In the genomic region with DNA sequence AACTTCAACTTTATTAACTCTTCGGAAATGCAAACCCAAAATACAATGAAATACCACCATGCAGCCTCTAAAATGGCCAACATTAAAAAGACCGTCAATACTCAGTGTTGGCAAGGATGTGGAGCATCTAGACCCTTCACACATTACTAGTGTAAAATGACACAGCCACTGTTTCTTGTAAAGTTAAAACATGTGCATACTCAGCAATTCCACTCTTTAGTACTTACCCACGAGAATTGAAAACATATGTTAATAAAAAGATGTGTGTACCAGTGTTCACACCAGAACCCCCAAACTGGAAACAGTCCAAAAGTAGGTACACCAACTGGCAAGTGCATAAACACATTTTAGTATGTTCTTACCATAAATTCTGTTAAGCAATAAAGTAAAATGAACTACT, we compare ENCODE assay signal across 36 cellular contexts.
"Had no signal": no experiment of that assay in that cellular context is flagged by ENCODE, and none has a peak within 500 bp of the region (broad histone marks: within the 10 kb centered on the region; RNA-seq: fewer than 3 reads in every experiment).

No MANE protein-coding gene starts in this region.

- H3K4me1 ChIP-seq: ascending aorta had no signal

- H3K36me3 ChIP-seq: ascending aorta, cardiac muscle cell had no signal

- H3K27me3 ChIP-seq: ascending aorta, cardiac muscle cell had no signal

- H3K4me3 ChIP-seq: ascending aorta, cardiac muscle cell had no signal

- H3K9me3 Mint-ChIP-seq: activated B cell treated with CpG ODN at 0.5 μM for 24 hours; activated CD4-positive, alpha-beta memory T cell treated with anti-CD3 and anti-CD28 coated beads, Interleukin-2, amount 10 ng/mL, durations not matched to agents 7 days and 5 days; activated CD4-positive, alpha-beta T cell treated with anti-CD3 and anti-CD28 coated beads, Interleukin-2, amount 10 ng/mL, durations not matched to agents 7 days and 5 days; activated naive CD4-positive, alpha-beta T cell treated with anti-CD3 and anti-CD28 coated beads, Interleukin-2, amount 10 ng/mL, durations not matched to agents 7 days and 5 days; activated naive CD4-positive, alpha-beta T cell treated with anti-CD3 and anti-CD28 coated beads, Interleukin-2, amount 50 U/mL, for 24 hours; activated naive CD8-positive, alpha-beta T cell treated with anti-CD3 and anti-CD28 coated beads, Interleukin-2, amount 10 ng/mL, durations not matched to agents 7 days and 5 days; activated naive CD8-positive, alpha-beta T cell treated with anti-CD3 and anti-CD28 coated beads, Interleukin-2, amount 50 U/mL, for 24 hours; activated T-cell treated with anti-CD3 and anti-CD28 coated beads, Interleukin-2, amount 50 U/mL, for 24 hours; activated T-helper 2 cell treated with anti-CD3 and anti-CD28 coated beads, Interferon-gamma antibody, Interleukin-2, Interleukin-4, amounts not matched to agents 10 μg/mL and 5 μg/mL and 100 μg/mL, durations not matched to agents 14 hours and 24 hours and 36 hours; T-helper 1 cell treated with Interleukin-12 subunit alpha and Interleukin-12 subunit beta and Interleukin-4 antibody, amounts not matched to agents 30 μg/mL and 1 μg/mL, for 36 hours; T-helper 2 cell treated with Interferon-gamma antibody and Interleukin-4, amounts not matched to agents 5 μg/mL and 100 μg/mL, for 36 hours had no signal

- H3K27ac Mint-ChIP-seq: activated B cell treated with CpG ODN at 0.5 μM for 24 hours; activated CD4-positive, alpha-beta memory T cell treated with anti-CD3 and anti-CD28 coated beads, Interleukin-2, amount 10 ng/mL, durations not matched to agents 7 days and 5 days; activated CD4-positive, alpha-beta T cell treated with anti-CD3 and anti-CD28 coated beads, Interleukin-2, amount 10 ng/mL, durations not matched to agents 7 days and 5 days; activated CD8-positive, alpha-beta memory T cell treated with anti-CD3 and anti-CD28 coated beads, Interleukin-2, amount 10 ng/mL, durations not matched to agents 7 days and 5 days; activated CD8-positive, alpha-beta T cell treated with anti-CD3 and anti-CD28 coated beads, Interleukin-2, amount 10 ng/mL, durations not matched to agents 7 days and 5 days; activated naive CD4-positive, alpha-beta T cell treated with anti-CD3 and anti-CD28 coated beads, Interleukin-2, amount 10 ng/mL, durations not matched to agents 7 days and 5 days; activated naive CD4-positive, alpha-beta T cell treated with anti-CD3 and anti-CD28 coated beads, Interleukin-2, amount 50 U/mL, for 24 hours; activated naive CD8-positive, alpha-beta T cell; activated naive CD8-positive, alpha-beta T cell treated with anti-CD3 and anti-CD28 coated beads, Interleukin-2, amount 10 ng/mL, durations not matched to agents 7 days and 5 days; activated naive CD8-positive, alpha-beta T cell treated with anti-CD3 and anti-CD28 coated beads, Interleukin-2, amount 50 U/mL, for 24 hours; activated T-cell treated with anti-CD3 and anti-CD28 coated beads, Interleukin-2, amount 50 U/mL, for 24 hours; activated T-helper 2 cell treated with anti-CD3 and anti-CD28 coated beads, Interferon-gamma antibody, Interleukin-2, Interleukin-4, amounts not matched to agents 10 μg/mL and 5 μg/mL and 100 μg/mL, durations not matched to agents 14 hours and 24 hours and 36 hours; T-helper 1 cell treated with Interleukin-12 subunit alpha and Interleukin-12 subunit beta and Interleukin-4 antibody, amounts not matched to agents 30 μg/mL and 1 μg/mL, for 36 hours; T-helper 2 cell treated with Interferon-gamma antibody and Interleukin-4, amounts not matched to agents 5 μg/mL and 100 μg/mL, for 36 hours had no signal

- ATAC-seq: activated CD8-positive, alpha-beta memory T cell treated with anti-CD3 and anti-CD28 coated beads, Interleukin-2, amount 10 ng/mL, durations not matched to agents 7 days and 5 days; activated CD8-positive, alpha-beta T cell treated with anti-CD3 and anti-CD28 coated beads, Interleukin-2, amount 10 ng/mL, durations not matched to agents 7 days and 5 days; activated naive CD8-positive, alpha-beta T cell treated with anti-CD3 and anti-CD28 coated beads, Interleukin-2, amount 50 U/mL, for 24 hours had no signal

- FAIRE-seq: bronchial epithelial cell, TTC549 had no signal

- H3K27me3 Mint-ChIP-seq: activated CD4-positive, alpha-beta memory T cell treated with anti-CD3 and anti-CD28 coated beads, Interleukin-2, amount 10 ng/mL, durations not matched to agents 7 days and 5 days; activated CD4-positive, alpha-beta T cell treated with anti-CD3 and anti-CD28 coated beads, Interleukin-2, amount 10 ng/mL, durations not matched to agents 7 days and 5 days; activated CD8-positive, alpha-beta memory T cell treated with anti-CD3 and anti-CD28 coated beads, Interleukin-2, amount 10 ng/mL, durations not matched to agents 7 days and 5 days; activated naive CD4-positive, alpha-beta T cell treated with anti-CD3 and anti-CD28 coated beads, Interleukin-2, amount 10 ng/mL, durations not matched to agents 7 days and 5 days; activated naive CD8-positive, alpha-beta T cell treated with anti-CD3 and anti-CD28 coated beads, Interleukin-2, amount 10 ng/mL, durations not matched to agents 7 days and 5 days; activated naive CD8-positive, alpha-beta T cell treated with anti-CD3 and anti-CD28 coated beads, Interleukin-2, amount 50 U/mL, for 24 hours; central memory CD8-positive, alpha-beta T cell had no signal

- H3K4me1 Mint-ChIP-seq: activated B cell treated with CpG ODN at 0.5 μM for 24 hours; activated CD4-positive, alpha-beta memory T cell treated with anti-CD3 and anti-CD28 coated beads, Interleukin-2, amount 10 ng/mL, durations not matched to agents 7 days and 5 days; activated CD4-positive, alpha-beta T cell treated with anti-CD3 and anti-CD28 coated beads, Interleukin-2, amount 10 ng/mL, durations not matched to agents 7 days and 5 days; activated CD8-positive, alpha-beta memory T cell treated with anti-CD3 and anti-CD28 coated beads, Interleukin-2, amount 10 ng/mL, durations not matched to agents 7 days and 5 days; activated naive CD4-positive, alpha-beta T cell treated with anti-CD3 and anti-CD28 coated beads, Interleukin-2, amount 10 ng/mL, durations not matched to agents 7 days and 5 days; activated naive CD4-positive, alpha-beta T cell treated with anti-CD3 and anti-CD28 coated beads, Interleukin-2, amount 50 U/mL, for 24 hours; activated naive CD8-positive, alpha-beta T cell treated with anti-CD3 and anti-CD28 coated beads, Interleukin-2, amount 10 ng/mL, durations not matched to agents 7 days and 5 days; activated naive CD8-positive, alpha-beta T cell treated with anti-CD3 and anti-CD28 coated beads, Interleukin-2, amount 50 U/mL, for 24 hours; central memory CD8-positive, alpha-beta T cell had no signal

- H3K36me3 Mint-ChIP-seq: activated CD8-positive, alpha-beta memory T cell treated with anti-CD3 and anti-CD28 coated beads, Interleukin-2, amount 10 ng/mL, durations not matched to agents 7 days and 5 days; activated naive CD4-positive, alpha-beta T cell treated with anti-CD3 and anti-CD28 coated beads, Interleukin-2, amount 10 ng/mL, durations not matched to agents 7 days and 5 days; activated naive CD4-positive, alpha-beta T cell treated with anti-CD3 and anti-CD28 coated beads, Interleukin-2, amount 50 U/mL, for 24 hours; activated naive CD8-positive, alpha-beta T cell; activated naive CD8-positive, alpha-beta T cell treated with anti-CD3 and anti-CD28 coated beads, Interleukin-2, amount 10 ng/mL, durations not matched to agents 7 days and 5 days; brain had no signal

- H3K27ac ChIP-seq: ascending aorta, cardiac muscle cell, VCaP had no signal

- H3K4me3 Mint-ChIP-seq: activated B cell treated with CpG ODN at 0.5 μM for 24 hours; activated CD4-positive, alpha-beta memory T cell treated with anti-CD3 and anti-CD28 coated beads, Interleukin-2, amount 10 ng/mL, durations not matched to agents 7 days and 5 days; activated CD4-positive, alpha-beta T cell treated with anti-CD3 and anti-CD28 coated beads, Interleukin-2, amount 10 ng/mL, durations not matched to agents 7 days and 5 days; activated CD8-positive, alpha-beta memory T cell treated with anti-CD3 and anti-CD28 coated beads, Interleukin-2, amount 10 ng/mL, durations not matched to agents 7 days and 5 days; activated CD8-positive, alpha-beta T cell treated with anti-CD3 and anti-CD28 coated beads, Interleukin-2, amount 10 ng/mL, durations not matched to agents 7 days and 5 days; activated naive CD4-positive, alpha-beta T cell treated with anti-CD3 and anti-CD28 coated beads, Interleukin-2, amount 10 ng/mL, durations not matched to agents 7 days and 5 days; activated naive CD4-positive, alpha-beta T cell treated with anti-CD3 and anti-CD28 coated beads, Interleukin-2, amount 50 U/mL, for 24 hours; activated naive CD8-positive, alpha-beta T cell; activated naive CD8-positive, alpha-beta T cell treated with anti-CD3 and anti-CD28 coated beads, Interleukin-2, amount 10 ng/mL, durations not matched to agents 7 days and 5 days; activated naive CD8-positive, alpha-beta T cell treated with anti-CD3 and anti-CD28 coated beads, Interleukin-2, amount 50 U/mL, for 24 hours; activated T-cell treated with anti-CD3 and anti-CD28 coated beads, Interleukin-2, amount 50 U/mL, for 24 hours; brain; central memory CD8-positive, alpha-beta T cell; T-helper 1 cell treated with Interleukin-12 subunit alpha and Interleukin-12 subunit beta and Interleukin-4 antibody, amounts not matched to agents 30 μg/mL and 1 μg/mL, for 36 hours; T-helper 2 cell treated with Interferon-gamma antibody and Interleukin-4, amounts not matched to agents 5 μg/mL and 100 μg/mL, for 36 hours had no signal

- H3K9me3 ChIP-seq: ascending aorta had no signal

- DNase-seq: activated B cell treated with CpG ODN at 0.5 μM for 24 hours; activated CD4-positive, alpha-beta memory T cell treated with anti-CD3 and anti-CD28 coated beads, Interleukin-2, amount 10 ng/mL, durations not matched to agents 7 days and 5 days; activated CD4-positive, alpha-beta T cell treated with anti-CD3 and anti-CD28 coated beads for 48 hours; activated CD4-positive, alpha-beta T cell treated with anti-CD3 and anti-CD28 coated beads, Interleukin-2, amount 10 ng/mL, durations not matched to agents 7 days and 5 days; activated CD4-positive, alpha-beta T cell treated with anti-CD3 and anti-CD28 coated beads, Interleukin-2, amount 50 U/mL, for 48 hours; activated CD4-positive, CD25-positive, alpha-beta regulatory T cell treated with anti-CD3 and anti-CD28 coated beads, Interleukin-2, amount 50 U/mL, for 72 hours; activated CD8-positive, alpha-beta memory T cell treated with anti-CD3 and anti-CD28 coated beads for 24 hours; activated CD8-positive, alpha-beta memory T cell treated with anti-CD3 and anti-CD28 coated beads, Interleukin-2, amount 10 ng/mL, durations not matched to agents 7 days and 5 days; activated CD8-positive, alpha-beta memory T cell treated with anti-CD3 and anti-CD28 coated beads, Interleukin-2, amount 50 U/mL, for 48 hours; activated CD8-positive, alpha-beta T cell treated with anti-CD3 and anti-CD28 coated beads, Interleukin-2, amount 10 ng/mL, durations not matched to agents 7 days and 5 days; activated effector memory CD4-positive, alpha-beta T cell treated with Interleukin-2 at 50 U/mL for 16 hours; activated gamma-delta T cell; activated naive CD4-positive, alpha-beta T cell treated with anti-CD3 and anti-CD28 coated beads, Interleukin-2, amount 10 ng/mL, durations not matched to agents 7 days and 5 days; activated naive CD4-positive, alpha-beta T cell treated with Interleukin-2 at 50 U/mL for 16 hours; activated naive CD8-positive, alpha-beta T cell treated with anti-CD3 and anti-CD28 coated beads, Interleukin-2, amount 10 ng/mL, durations not matched to agents 7 days and 5 days; activated naive CD8-positive, alpha-beta T cell treated with anti-CD3 and anti-CD28 coated beads, Interleukin-2, amount 50 U/mL, for 24 hours; activated T-cell treated with anti-CD3 and anti-CD28 coated beads, Interleukin-2, amount 50 U/mL, for 24 hours; activated T-cell treated with anti-CD3 and anti-CD28 coated beads, Interleukin-2, amount 50 U/mL, for 48 hours; amygdala; anterior cingulate cortex; caudate nucleus; cerebellar nuclear complex; T-helper 2 cell; T-helper 9 cell had no signal
